8 cellular contexts compared by ENCODE assay signal in the genomic region with DNA sequence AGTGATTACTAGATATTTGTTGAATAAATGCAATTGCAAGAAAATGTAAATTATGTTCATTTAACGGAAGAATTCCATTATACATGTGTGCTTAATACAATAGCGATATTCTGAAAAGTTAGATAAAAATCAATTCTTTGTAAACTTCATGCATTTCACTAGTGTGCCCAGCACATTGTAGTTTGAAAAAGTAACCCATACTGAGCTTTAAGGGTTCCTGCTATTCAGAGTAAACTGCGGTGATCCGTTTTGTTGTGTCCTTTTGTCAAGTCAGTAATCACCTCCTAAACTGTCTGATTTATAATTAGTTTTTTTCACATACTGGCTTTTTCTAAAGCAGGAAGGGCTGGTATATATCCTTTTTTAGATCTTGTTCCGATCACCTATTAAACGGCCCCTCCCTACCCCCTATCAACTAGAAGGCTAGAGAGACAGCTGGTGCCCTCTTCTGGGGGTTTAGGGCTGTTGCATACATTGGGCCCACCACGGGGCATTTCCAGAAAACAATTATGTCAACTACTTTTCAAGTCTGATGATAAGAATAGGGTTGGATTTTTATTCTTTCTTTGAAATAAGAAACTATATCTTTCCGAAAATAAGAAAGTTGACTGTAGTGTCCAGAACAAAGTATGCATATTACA. TPM values are rescaled to one million over a fixed set of nuclear protein-coding genes. Genes with fewer than 3 reads are reported as not detected.
A peak's percentile ranks its signal among the peaks of the same experiment; 100 is the strongest.
DNase-seq lines count a peak whose midpoint lies in the region; ATAC-seq, FAIRE-seq and TF ChIP-seq lines count a peak whose summit lies in the region.

No MANE protein-coding gene starts in this region.

- POLR2A ChIA-PET in endothelial cell of umbilical vein (lab: Charles Lee), result no interaction called here

- BruUV-seq in endothelial cell of umbilical vein (replicated peaks; lab: Mats Ljungman, UMichigan), result no TSS peak

- no peaks in the 10 kb centered on the region for H3K36me3 ChIP-seq in endothelial cell of umbilical vein (ENCODE audit: control insufficient read depth in 2 of 2, extremely low read depth in 1 of 2, insufficient read depth in 2 of 2, low read length in 2 of 2)
- H3K36me3 ChIP-seq in neural cell (ENCODE audit: insufficient read depth, low read length), result no peaks in the 10 kb centered on the region

- dilution Hi-C loops in endothelial cell of umbilical vein (cut with MboI; ENCODE audit: extremely low pct_ligation_motif_present, low sequenced_read_pairs), result no loop called here

- intact Hi-C loops in endothelial cell of umbilical vein (cut with micrococcal nuclease), result loop anchor here (1.0 to 5.0 kb wide), 4 partner anchors 84 to 212 kb away; partner anchors contain the start of gene SHROOM4

- H3K4me2 ChIP-seq in endothelial cell of umbilical vein (ENCODE audit: insufficient read depth, low read length) (peak overlapping the region; percentile 73), neural cell (ENCODE audit: low read length) (no peak overlapping the region)

- H3F3A ChIP-seq in neural cell (ENCODE audit: insufficient read depth, low read length, poor library complexity, severe bottlenecking), result no peaks in the 10 kb centered on the region

- no peak overlapping the region for H3K4me3 Mint-ChIP-seq in stimulated activated memory B cell treated with anti-CD40 and anti-IgM and Interleukin-4, amounts not matched to agents 10 μg/mL and 1 μg/mL and 100 μg/mL, for 72 hours

- H4K20me1 ChIP-seq in endothelial cell of umbilical vein (replicated peaks; ENCODE audit: control insufficient read depth, extremely low read depth, insufficient read depth, low read length), result no peaks in the 10 kb centered on the region
- no peaks in the 10 kb centered on the region for H4K20me1 ChIP-seq in neural cell (ENCODE audit: insufficient read depth)

- no peaks in the 10 kb centered on the region for H3K4me1 Mint-ChIP-seq in stimulated activated memory B cell treated with anti-CD40 and anti-IgM and Interleukin-4, amounts not matched to agents 10 μg/mL and 1 μg/mL and 100 μg/mL, for 72 hours

- H3K9me3 ChIP-seq in endothelial cell of umbilical vein (replicated peaks; ENCODE audit: control insufficient read depth, insufficient read depth, low read length) (no peaks in the 10 kb centered on the region), neural cell (ENCODE audit: low read length) (no peaks in the 10 kb centered on the region)

- H2AFZ ChIP-seq in endothelial cell of umbilical vein (ENCODE audit: low read depth, low read length) (no peak overlapping the region), neural cell (ENCODE audit: low read depth, low read length) (no peak overlapping the region)

- ATAC-seq in GM18868 (IDR thresholded peaks at IDR 0.05; ENCODE audit: unreplicated experiment), result peak; percentile 68
- ATAC-seq in GM19023 (IDR thresholded peaks at IDR 0.05; ENCODE audit: unreplicated experiment), result no peak
- ATAC-seq in stimulated activated memory B cell treated with anti-CD40 and anti-IgM and Interleukin-4, amounts not matched to agents 10 μg/mL and 1 μg/mL and 100 μg/mL, for 72 hours, result no peak

- H3K27me3 Mint-ChIP-seq in stimulated activated memory B cell treated with anti-CD40 and anti-IgM and Interleukin-4, amounts not matched to agents 10 μg/mL and 1 μg/mL and 100 μg/mL, for 72 hours, result no peaks in the 10 kb centered on the region

- no peaks in the 10 kb centered on the region for H3K79me2 ChIP-seq in endothelial cell of umbilical vein (ENCODE audit: control insufficient read depth, insufficient read depth, low read length)
- no peaks in the 10 kb centered on the region for H3K79me2 ChIP-seq in neural cell (replicated peaks; ENCODE audit: insufficient read depth, low read length)

- CTCF ChIA-PET in endothelial cell of umbilical vein (lab: Charles Lee), result interaction anchor here (0.7 to 3.8 kb wide), 23 partner anchors 12 to 1025 kb away, joined by 3 to 147 read pairs (median 4); partner anchors contain the start of genes SHROOM4 and USP27X

- DNase-seq in CD1c-positive myeloid dendritic cell (ENCODE audit: extremely low spot score), result peak; percentile 11
- DNase-seq in NCI-H748 treated with DMSO at 0.1 percent for 48 hours (lab: John Stamatoyannopoulos, UW), result peak; percentile 0
- DNase-seq in endothelial cell of umbilical vein (ENCODE audit: low read depth, low spot score), result peak; percentile 53
- no peak for DNase-seq in GDM1 (lab: John Stamatoyannopoulos, UW)

- no peak overlapping the region for H3K9ac ChIP-seq in endothelial cell of umbilical vein (replicated peaks; ENCODE audit: extremely low read depth, insufficient read depth, low read length)
- no peak overlapping the region for H3K9ac ChIP-seq in neural cell (ENCODE audit: low read length)

- peaks cover 0 to 2% of the 10 kb centered on the region in 2 experiments for H3K27me3 ChIP-seq in endothelial cell of umbilical vein (ENCODE audit: control insufficient read depth in 2 of 2, insufficient read depth in 2 of 2, low read length in 2 of 2)
- H3K27me3 ChIP-seq in neural cell (ENCODE audit: insufficient read depth, low read depth, low read length), result no peaks in the 10 kb centered on the region

- no peak overlapping the region for H3K27ac Mint-ChIP-seq in stimulated activated memory B cell treated with anti-CD40 and anti-IgM and Interleukin-4, amounts not matched to agents 10 μg/mL and 1 μg/mL and 100 μg/mL, for 72 hours

- no peaks in the 10 kb centered on the region for H3K4me1 ChIP-seq in endothelial cell of umbilical vein (ENCODE audit: control insufficient read depth, extremely low read depth, insufficient read depth, low read length)

- peak; percentile 79 for FAIRE-seq in endothelial cell of umbilical vein (lab: Jason Lieb, UNC)

- no peak for TF ChIP-seq EP300 in neural cell (conservative IDR thresholded peaks at IDR 0.05; ENCODE audit: poor library complexity, severe bottlenecking)

- H3K27ac ChIP-seq in endothelial cell of umbilical vein (ENCODE audit: insufficient read depth, low read depth, low read length) (no peak overlapping the region), neural cell (ENCODE audit: low read length) (no peak overlapping the region)

- H3K9me1 ChIP-seq in endothelial cell of umbilical vein (replicated peaks; ENCODE audit: control insufficient read depth, extremely low read depth, insufficient read depth, low read length), result no peaks in the 10 kb centered on the region

- H3K4me3 ChIP-seq in endothelial cell of umbilical vein (replicated peaks in 1 of 3; ENCODE audit: insufficient read depth in 1 of 3, low read depth in 1 of 3, low read length in 3 of 3) (peak overlapping the region in 1 of 3 experiments; percentile 22), neural cell (ENCODE audit: low read length) (no peak overlapping the region)

- TF ChIP-seq POLR2A in endothelial cell of umbilical vein (IDR thresholded peaks at IDR 0.05; ENCODE audit: low read depth, low read length), result no peak

- TF ChIP-seq RAD21 in neural cell (conservative IDR thresholded peaks at IDR 0.05), result peak; percentile 32

- TF ChIP-seq CTCF in endothelial cell of umbilical vein (IDR thresholded peaks at IDR 0.05; ENCODE audit: extremely low read depth in 1 of 2, insufficient read depth in 1 of 2, low read depth in 1 of 2, low read length in 2 of 2) (peak; percentile 57 to 61), neural cell (IDR thresholded peaks at IDR 0.05; ENCODE audit: poor library complexity, severe bottlenecking) (peak; percentile 35)

- H3K9me3 Mint-ChIP-seq in stimulated activated memory B cell treated with anti-CD40 and anti-IgM and Interleukin-4, amounts not matched to agents 10 μg/mL and 1 μg/mL and 100 μg/mL, for 72 hours, result no peaks in the 10 kb centered on the region

- no peaks in the 10 kb centered on the region for H3K9me2 ChIP-seq in neural cell (ENCODE audit: insufficient read depth, low read length)

- no peaks in the 10 kb centered on the region for H3K36me3 Mint-ChIP-seq in stimulated activated memory B cell treated with anti-CD40 and anti-IgM and Interleukin-4, amounts not matched to agents 10 μg/mL and 1 μg/mL and 100 μg/mL, for 72 hours

TF ChIP-seq in endothelial cell of umbilical vein, 7 proteins besides CTCF, POLR2A, EP300 and RAD21 (continues in another document):
- TF ChIP-seq MYC (IDR thresholded peaks at IDR 0.05; ENCODE audit: low read depth, low read length) (no peak), JUN (IDR thresholded peaks at IDR 0.05; ENCODE audit: borderline replicate concordance, insufficient read depth, insufficient read length, low read depth) (no peak), EZH2 (IDR thresholded peaks at IDR 0.05; ENCODE audit: borderline replicate concordance, low read depth, low read length, severe bottlenecking) (no peak), FOS (IDR thresholded peaks at IDR 0.05; ENCODE audit: borderline replicate concordance, insufficient read depth, low read length) (no peak), MAX (IDR thresholded peaks at IDR 0.05; ENCODE audit: insufficient read depth, insufficient read length) (no peak), GATA2 (IDR thresholded peaks at IDR 0.05; ENCODE audit: insufficient read depth, insufficient read length, low read depth, low read length) (no peak)

TF ChIP-seq in neural cell, 6 proteins besides CTCF, POLR2A, EP300 and RAD21:
- no peak for TF ChIP-seq POLR2AphosphoS5 (IDR thresholded peaks at IDR 0.05)
- TF ChIP-seq MXI1 (conservative IDR thresholded peaks at IDR 0.05; ENCODE audit: poor library complexity, severe bottlenecking), result no peak
- TF ChIP-seq SMC3 (conservative IDR thresholded peaks at IDR 0.05; ENCODE audit: poor library complexity), result peak; percentile 40
- no peak for TF ChIP-seq EZH2 (IDR thresholded peaks at IDR 0.05; ENCODE audit: borderline replicate concordance, insufficient read depth, low read length, poor library complexity, severe bottlenecking)
- no peak for TF ChIP-seq TAF1 (IDR thresholded peaks at IDR 0.05; ENCODE audit: low read depth)

RNA-seq across cellular contexts. Expression of gene BMP15, which starts 7.0 kb away (rescaled TPM):
- total RNA-seq in endothelial cell of umbilical vein, result not detected in 2 replicates
- polyA plus RNA-seq in endothelial cell of umbilical vein (not detected in 2 replicates), neural cell (not detected in 2 replicates)
- not detected in 2 replicates for polyA plus RNA-seq in endothelial cell of umbilical vein (2011; cell fraction: cytosol; rRNA removed)
- polyA plus RNA-seq in endothelial cell of umbilical vein (2011; cell fraction: nucleus; rRNA removed), result not detected in 2 replicates
- polyA plus RNA-seq in endothelial cell of umbilical vein (2012), result not detected in 2 replicates
- polyA minus RNA-seq in endothelial cell of umbilical vein (not detected in 2 replicates), neural cell (not detected in 2 replicates)
- polyA minus RNA-seq in endothelial cell of umbilical vein (2011; cell fraction: cytosol; rRNA and poly(A)+ RNA removed), result not detected
- not detected in 2 replicates for polyA minus RNA-seq in endothelial cell of umbilical vein (2011; cell fraction: nucleus; rRNA and poly(A)+ RNA removed)
